Comparison of ENCODE assay signal across 15 cellular contexts in the genomic region with DNA sequence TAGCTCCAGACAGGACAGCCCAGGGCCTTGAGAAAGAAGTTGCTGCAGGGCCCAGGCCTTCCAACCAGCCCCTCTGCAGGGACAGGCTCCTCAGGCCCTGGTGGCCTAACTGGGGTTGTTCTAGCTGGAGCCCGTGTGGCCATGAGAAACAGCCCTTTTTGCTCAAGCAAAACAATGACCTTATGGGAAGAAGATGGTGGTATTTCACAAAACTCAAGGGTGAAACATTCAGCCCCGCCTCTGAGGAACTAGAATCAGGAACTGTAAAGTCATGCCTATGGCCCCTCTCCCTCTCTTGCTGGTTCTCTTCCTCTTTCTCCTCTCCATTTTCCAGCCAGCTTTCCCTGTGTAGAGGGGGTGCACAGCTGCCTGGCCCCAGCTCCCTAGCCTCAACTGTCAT.
A peak's percentile ranks its signal among the peaks of the same experiment; 100 is the strongest.
DNase-seq lines count a peak whose midpoint lies in the region; ATAC-seq lines count a peak whose summit lies in the region.
"Had no signal": no experiment of that assay in that cellular context is flagged by ENCODE, and none has a peak within 500 bp of the region (broad histone marks: within the 10 kb centered on the region; RNA-seq: fewer than 3 reads in every experiment).

No MANE protein-coding gene starts in this region.

- H3K9me3 ChIP-seq in thymus (ENCODE audit: control insufficient read depth): no peaks in the 10 kb centered on the region

- H3K27me3 ChIP-seq in thymus (ENCODE audit: control insufficient read depth, insufficient read depth): no peaks in the 10 kb centered on the region

- peak; percentile 70 for DNase-seq in Right ventricle myocardium inferior (ENCODE audit: missing footprints)
- DNase-seq in cardiac septum (ENCODE audit: low spot score): no peak
- DNase-seq in SKM-1 treated with dmso at 0.1 percent for 144 hours (lab: John Stamatoyannopoulos, UW; ENCODE audit: unreplicated experiment): peak; percentile 93
- DNase-seq in left lobe of liver (ENCODE audit: low spot score): no peak
- DNase-seq in NCI-H524 (lab: John Stamatoyannopoulos, UW): no peak
- no peak for DNase-seq in T-helper 1 cell
- DNase-seq: activated CD4-positive, alpha-beta T cell treated with anti-CD3 and anti-CD28 coated beads, Interleukin-2, amount 10 ng/mL, durations not matched to agents 7 days and 5 days; activated T-cell treated with anti-CD3 and anti-CD28 coated beads, Interleukin-2, amount 50 U/mL, for 24 hours; foreskin fibroblast; midbrain; NCI-H1694 treated with DMSO at 0.1 percent for 48 hours; NCI-H524 treated with DMSO at 0.1 percent for 48 hours had no signal

- WGBS in thymus: 78% methylated on average over 2 of the region's 2 CpGs

- peak overlapping the region; percentile 20 for H3K27ac ChIP-seq in thymus (ENCODE audit: low read depth)
- H3K27ac ChIP-seq: KMS-11 had no signal

- intact Hi-C loops in Right ventricle myocardium inferior (cut with DNase I) (loop anchor here (5.0 kb wide), 2 partner anchors 249 to 736 kb away; no protein-coding TSS in a partner anchor), cardiac septum (cut with DNase I) (loop anchor here (10.0 kb wide), 2 partner anchors 639 to 739 kb away; no protein-coding TSS in a partner anchor)

- H3K36me3 ChIP-seq in thymus (ENCODE audit: control insufficient read depth, insufficient read depth): no peaks in the 10 kb centered on the region

- H3K4me1 ChIP-seq in thymus (ENCODE audit: control insufficient read depth, insufficient read depth, low read length): peaks cover 7% of the 10 kb centered on the region

- peak; percentile 45 for ATAC-seq in Right ventricle myocardium inferior
- peak; percentile 54 for ATAC-seq in left lobe of liver
- ATAC-seq in HG03457 (IDR thresholded peaks at IDR 0.05; ENCODE audit: unreplicated experiment): no peak

- H3K4me3 ChIP-seq in thymus (ENCODE audit: low read length): no peak overlapping the region

Comparison
In these comparisons a context has a peak if more than half of its experiments do, and no peak if none do; other contexts are left out.
1. DNase-seq: peak in Right ventricle myocardium inferior (single experiment) and SKM-1 treated with dmso at 0.1 percent for 144 hours (single experiment); none in cardiac septum (single experiment), left lobe of liver (single experiment), NCI-H524 (0 of 2) and T-helper 1 cell (0 of 5).